In genomic region chr6:85429346-85429745, GRCh38 we compare ENCODE assay signal across 27 cellular contexts.
"Had no signal": no experiment of that assay in that cellular context is flagged by ENCODE, and none has a peak within 500 bp of the region (broad histone marks: within the 10 kb centered on the region; RNA-seq: fewer than 3 reads in every experiment).

No MANE protein-coding gene starts in this region.

- ATAC-seq: heart right ventricle; left cardiac atrium; left ventricle myocardium superior; natural killer cell treated with Interleukin-12 subunit alpha and Interleukin-12 subunit beta and Interleukin-15 and Interleukin-18, amount 100 ng/mL, for 72 hours; stimulated activated effector memory CD8-positive, alpha-beta T cell treated with anti-CD3 and anti-CD28 coated beads, Interleukin-12 subunit alpha, Interleukin-12 subunit beta, amount 100 ng/mL, for 72 hours; stimulated activated naive CD8-positive, alpha-beta T cell treated with anti-CD3 and anti-CD28 coated beads, Interleukin-15, Interleukin-2, amounts not matched to agents 100 U/mL and 50 U/mL, for 24 hours had no signal

- H3K4me2 ChIP-seq: neural progenitor cell, smooth muscle cell had no signal

- DNase-seq: cerebellar nuclear complex; endodermal cell; erythroblast; foreskin melanocyte; heart right ventricle; hypothalamus; islet precursor cell; left cardiac atrium; left ventricle myocardium superior; mesenchymal stem cell; midbrain; nucleus accumbens; ovary; stimulated activated CD4-positive, alpha-beta T cell treated with anti-CD3 and anti-CD28 coated beads, Interleukin-4, amount 100 ng/mL, for 1 hour; stimulated activated CD8-positive, alpha-beta memory T cell treated with anti-CD3 and anti-CD28 coated beads, Interleukin-4, amount 100 ng/mL, for 48 hours; stimulated activated naive CD8-positive, alpha-beta T cell treated with anti-CD3 and anti-CD28 coated beads, Interleukin-15, Interleukin-2, amounts not matched to agents 100 U/mL and 50 U/mL, for 24 hours; tibial artery; upper lobe of left lung; uterus had no signal

- H3K4me1 ChIP-seq: heart right ventricle, neural progenitor cell, right atrium auricular region, tibial artery, upper lobe of left lung, uterus had no signal

- H3K9ac ChIP-seq: neural progenitor cell had no signal

- H3K36me3 ChIP-seq: heart right ventricle, neural progenitor cell, ovary, right atrium auricular region, tibial artery, upper lobe of left lung had no signal

- H3K4me3 ChIP-seq: heart right ventricle, lung, neural progenitor cell, ovary, right atrium auricular region, smooth muscle cell, tibial artery, upper lobe of left lung, uterus had no signal

- FAIRE-seq: colon, endothelial cell of umbilical vein had no signal

- H3K27ac ChIP-seq: heart right ventricle, neural progenitor cell, ovary, right atrium auricular region, tibial artery, upper lobe of left lung, uterus had no signal

- H3K9me3 ChIP-seq: ovary had no signal

- H2AFZ ChIP-seq: neural progenitor cell had no signal

- H3K27me3 ChIP-seq: heart right ventricle, neural progenitor cell, ovary, right atrium auricular region, tibial artery, upper lobe of left lung, uterus had no signal
